In the genomic region with DNA sequence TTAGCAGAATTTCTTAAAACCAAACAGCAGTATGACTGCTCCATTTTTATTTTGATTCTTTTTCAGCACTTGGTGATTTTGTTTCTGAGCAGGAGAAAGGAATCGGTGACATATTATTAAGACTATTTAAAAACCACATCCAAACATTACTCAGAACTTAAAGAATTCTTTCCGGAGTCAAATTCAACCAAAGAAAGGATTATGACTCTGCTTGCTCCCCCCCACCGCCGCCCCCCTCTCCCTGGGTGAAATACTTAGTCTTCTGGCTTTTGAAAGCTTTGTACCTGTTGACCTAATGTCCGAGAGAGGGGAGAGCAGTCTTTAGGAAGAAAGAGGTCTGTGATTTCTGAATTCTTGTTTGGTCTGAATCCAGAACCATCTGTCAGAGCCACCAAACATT, we compare ENCODE assay signal across 12 cellular contexts. TPM values are rescaled to one million over a fixed set of nuclear protein-coding genes. Genes with fewer than 3 reads are reported as not detected.
DNase-seq lines count a peak whose midpoint lies in the region; ATAC-seq and TF ChIP-seq lines count a peak whose summit lies in the region.
"Had no signal": no experiment of that assay in that cellular context is flagged by ENCODE, and none has a peak within 500 bp of the region (broad histone marks: within the 10 kb centered on the region; RNA-seq: fewer than 3 reads in every experiment).

No MANE protein-coding gene starts in this region.

- TF ChIP-seq POLR2A in stomach (IDR thresholded peaks at IDR 0.05) = no peak

- TF ChIP-seq EP300 in stomach (IDR thresholded peaks at IDR 0.05) = no peak

- 55 to 59% (median 56%) methylated on average over 5 of the region's 5 CpGs for WGBS in stomach, 5 donors

- intact Hi-C loops in stomach (cut with DNase I; ENCODE audit: low total_unique reads) = no loop called here

- H3K4me1 ChIP-seq in stomach = peaks cover 0 to 67% (median 29%) of the 10 kb centered on the region in 4 donors

- ATAC-seq in GM21381 (IDR thresholded peaks at IDR 0.05; ENCODE audit: unreplicated experiment) (no peak), GM19395 (IDR thresholded peaks at IDR 0.05; ENCODE audit: unreplicated experiment) (no peak)

- H3K27me3 ChIP-seq in stomach = no peaks in the 10 kb centered on the region

- no peaks in the 10 kb centered on the region for H3K36me3 ChIP-seq in stomach

- no peaks in the 10 kb centered on the region for H3K9me3 ChIP-seq in stomach

- no peak overlapping the region for H3K4me3 ChIP-seq in stomach

- TF ChIP-seq CTCF in stomach (IDR thresholded peaks at IDR 0.05) = no peak

- DNase-seq in H4 (ENCODE audit: low spot score) (peak; percentile 87), T1000 (lab: John Stamatoyannopoulos, UW) (peak; percentile 21), hepatic stellate cell (ENCODE audit: low spot score) (peak; percentile 72), stomach (no peak), NCI-H2107 (lab: John Stamatoyannopoulos, UW) (no peak)
- DNase-seq in activated naive CD4-positive, alpha-beta T cell treated with anti-CD3 and anti-CD28 coated beads, Interleukin-2, amount 50 U/mL, for 16 hours = no peak
- DNase-seq: activated CD8-positive, alpha-beta memory T cell treated with anti-CD3 and anti-CD28 coated beads, Interleukin-2, amount 50 U/mL, for 4 hours; naive B cell; NCI-H1417 had no signal

- peak overlapping the region in 4 of 5 donors; percentile 38 to 93 (median 74) for H3K27ac ChIP-seq in stomach

RNA-seq across cellular contexts. Expression of a gene that starts 17.9 kb away (rescaled TPM):
- 11.1 and 25.7 TPM in 2 replicates for total RNA-seq in H4 (2014; rRNA removed; shearing (Covaris generic))
- total RNA-seq in stomach = 1,000 to 10,000 TPM in 1 of 5 donors, 100 to 1,000 TPM in 3, 10 to 100 TPM in 1; 87.0 to 1,931 (median 219) TPM
- polyA plus RNA-seq in stomach = 10 to 100 TPM; 17.9 to 60.0 (median 24.9) TPM

RNA-seq across cellular contexts. Expression of a gene that starts 53.5 kb away (rescaled TPM):
- 0.45 TPM in 1 of 2 replicates, not detected in the other for total RNA-seq in H4 (2014; rRNA removed; shearing (Covaris generic))
- total RNA-seq in stomach = 10 to 100 TPM in 3 of 5 donors, 1 to 10 TPM in 2; 5.4 to 89.3 (median 21.4) TPM
- polyA plus RNA-seq in stomach = 10 to 100 TPM in 1 of 3 donors, 1 to 10 TPM in 2; 6.0 to 24.3 (median 8.7) TPM
- total RNA-seq: SK-MEL-5 had no signal

RNA-seq across cellular contexts. Expression of a gene that starts 54.9 kb away (rescaled TPM):
- total RNA-seq in H4 (2014; rRNA removed; shearing (Covaris generic)) = 5.6 and 7.4 TPM in 2 replicates
- total RNA-seq in stomach = 10 to 100 TPM in 3 of 5 donors, 1 to 10 TPM in 2; 2.7 to 24.9 (median 10.4) TPM
- polyA plus RNA-seq in stomach = 10 to 100 TPM in 2 of 3 donors, 1 to 10 TPM in 1; 9.7 to 16.3 (median 12.2) TPM

Comparison
In these comparisons a context has a peak if more than half of its experiments do, and no peak if none do; other contexts are left out.
1. DNase-seq: peak in H4 (single experiment), T1000 (single experiment) and hepatic stellate cell (single experiment); none in stomach (single experiment), NCI-H2107 (single experiment) and activated naive CD4-positive, alpha-beta T cell treated with anti-CD3 and anti-CD28 coated beads, Interleukin-2, amount 50 U/mL, for 16 hours (single experiment).